24 cellular contexts compared by ENCODE assay signal in genomic region chr19:41697198-41697855, GRCh38. TPM values are rescaled to one million over a fixed set of nuclear protein-coding genes. Genes with fewer than 3 reads are reported as not detected.
"Had no signal": no experiment of that assay in that cellular context is flagged by ENCODE, and none has a peak within 500 bp of the region (broad histone marks: within the 10 kb centered on the region; RNA-seq: fewer than 3 reads in every experiment).

No MANE protein-coding gene starts in this region.

- H3K36me3 Mint-ChIP-seq: activated naive CD8-positive, alpha-beta T cell; brain had no signal

- H3K27me3 ChIP-seq: right atrium auricular region, upper lobe of left lung had no signal

- H3K4me1 Mint-ChIP-seq: activated CD4-positive, alpha-beta T cell treated with anti-CD3 and anti-CD28 coated beads for 36 hours; brain; central memory CD8-positive, alpha-beta T cell; nephron had no signal

- H3K27ac Mint-ChIP-seq: activated CD4-positive, alpha-beta T cell treated with anti-CD3 and anti-CD28 coated beads for 36 hours; activated CD8-positive, alpha-beta T cell treated with anti-CD3 and anti-CD28 coated beads, Interleukin-2, amount 10 ng/mL, durations not matched to agents 7 days and 5 days; activated naive CD8-positive, alpha-beta T cell; activated T-helper 2 cell treated with anti-CD3 and anti-CD28 coated beads, Interferon-gamma antibody, Interleukin-2, Interleukin-4, amounts not matched to agents 10 μg/mL and 5 μg/mL and 100 μg/mL, durations not matched to agents 14 hours and 24 hours and 36 hours; brain; dendritic cell treated with granulocyte-macrophage colony-stimulating factor and Interleukin-4, amounts not matched to agents 40 ng/mL and 50 ng/mL, for 4 days; nephron; progenitor cell of endocrine pancreas had no signal

- DNase-seq: activated CD4-positive, alpha-beta T cell treated with anti-CD3 and anti-CD28 coated beads for 36 hours; activated CD8-positive, alpha-beta T cell treated with anti-CD3 and anti-CD28 coated beads, Interleukin-2, amount 10 ng/mL, durations not matched to agents 7 days and 5 days; activated T-cell treated with anti-CD3 and anti-CD28 coated beads for 4 hours; erythroblast; gastrocnemius medialis; left lung; nucleus accumbens; SHP77; stimulated activated naive CD8-positive, alpha-beta T cell treated with anti-CD3 and anti-CD28 coated beads, Interleukin-15, Interleukin-2, amounts not matched to agents 100 U/mL and 50 U/mL, for 24 hours; T-helper 1 cell; T1000; upper lobe of left lung had no signal

- H3K27ac ChIP-seq: gastrocnemius medialis, left lung, right atrium auricular region, suprapubic skin, upper lobe of left lung had no signal

- H3K9me3 Mint-ChIP-seq: activated T-helper 2 cell treated with anti-CD3 and anti-CD28 coated beads, Interferon-gamma antibody, Interleukin-2, Interleukin-4, amounts not matched to agents 10 μg/mL and 5 μg/mL and 100 μg/mL, durations not matched to agents 14 hours and 24 hours and 36 hours; central memory CD8-positive, alpha-beta T cell; dendritic cell treated with granulocyte-macrophage colony-stimulating factor and Interleukin-4, amounts not matched to agents 40 ng/mL and 50 ng/mL, for 4 days had no signal

- H3K4me3 ChIP-seq: gastrocnemius medialis, left lung, mucosa of descending colon, right atrium auricular region, suprapubic skin, upper lobe of left lung had no signal

- H3K36me3 ChIP-seq: gastrocnemius medialis, left lung, right atrium auricular region, suprapubic skin, upper lobe of left lung had no signal

- H3K9me3 ChIP-seq: gastrocnemius medialis, mucosa of descending colon, suprapubic skin, upper lobe of left lung had no signal

- H3K4me3 Mint-ChIP-seq: activated CD4-positive, alpha-beta T cell treated with anti-CD3 and anti-CD28 coated beads for 36 hours; activated CD8-positive, alpha-beta T cell treated with anti-CD3 and anti-CD28 coated beads, Interleukin-2, amount 10 ng/mL, durations not matched to agents 7 days and 5 days; activated naive CD8-positive, alpha-beta T cell; brain; central memory CD8-positive, alpha-beta T cell; dendritic cell treated with granulocyte-macrophage colony-stimulating factor and Interleukin-4, amounts not matched to agents 40 ng/mL and 50 ng/mL, for 4 days; nephron had no signal

- ATAC-seq: activated CD4-positive, alpha-beta T cell treated with anti-CD3 and anti-CD28 coated beads for 36 hours; activated CD8-positive, alpha-beta T cell treated with anti-CD3 and anti-CD28 coated beads, Interleukin-2, amount 10 ng/mL, durations not matched to agents 7 days and 5 days; gastrocnemius medialis; left lung; SK-N-SH treated with all-trans-retinoic acid at 6 μM for 48 hours; stimulated activated naive CD8-positive, alpha-beta T cell treated with anti-CD3 and anti-CD28 coated beads, Interleukin-15, Interleukin-2, amounts not matched to agents 100 U/mL and 50 U/mL, for 24 hours had no signal

- H3K4me1 ChIP-seq: gastrocnemius medialis, right atrium auricular region, suprapubic skin had no signal

- H3K27me3 Mint-ChIP-seq: progenitor cell of endocrine pancreas had no signal

RNA-seq across cellular contexts. Expression of gene CEACAM7, which starts 9.3 kb away (rescaled TPM):
- total RNA-seq: activated CD4-positive, alpha-beta T cell treated with anti-CD3 and anti-CD28 coated beads for 36 hours; activated CD8-positive, alpha-beta T cell treated with anti-CD3 and anti-CD28 coated beads, Interleukin-2, amount 10 ng/mL, durations not matched to agents 7 days and 5 days; activated T-helper 2 cell treated with anti-CD3 and anti-CD28 coated beads, Interferon-gamma antibody, Interleukin-2, Interleukin-4, amounts not matched to agents 10 μg/mL and 5 μg/mL and 100 μg/mL, durations not matched to agents 14 hours and 24 hours and 36 hours; progenitor cell of endocrine pancreas; right atrium auricular region had no signal
- polyA plus RNA-seq: keratinocyte had no signal

RNA-seq across cellular contexts. Expression of gene CEACAM5, which starts 11.1 kb away (rescaled TPM):
- total RNA-seq: activated CD4-positive, alpha-beta T cell treated with anti-CD3 and anti-CD28 coated beads for 36 hours; activated CD8-positive, alpha-beta T cell treated with anti-CD3 and anti-CD28 coated beads, Interleukin-2, amount 10 ng/mL, durations not matched to agents 7 days and 5 days; activated T-helper 2 cell treated with anti-CD3 and anti-CD28 coated beads, Interferon-gamma antibody, Interleukin-2, Interleukin-4, amounts not matched to agents 10 μg/mL and 5 μg/mL and 100 μg/mL, durations not matched to agents 14 hours and 24 hours and 36 hours; progenitor cell of endocrine pancreas; right atrium auricular region had no signal
- polyA plus RNA-seq: keratinocyte had no signal

RNA-seq across cellular contexts. Expression of gene CEACAM6, which starts 58.0 kb away (rescaled TPM):
- total RNA-seq: activated CD4-positive, alpha-beta T cell treated with anti-CD3 and anti-CD28 coated beads for 36 hours; activated CD8-positive, alpha-beta T cell treated with anti-CD3 and anti-CD28 coated beads, Interleukin-2, amount 10 ng/mL, durations not matched to agents 7 days and 5 days; activated T-helper 2 cell treated with anti-CD3 and anti-CD28 coated beads, Interferon-gamma antibody, Interleukin-2, Interleukin-4, amounts not matched to agents 10 μg/mL and 5 μg/mL and 100 μg/mL, durations not matched to agents 14 hours and 24 hours and 36 hours; right atrium auricular region had no signal
